Comparison of ENCODE assay signal across 8 cellular contexts in genomic region chr5:111278824-111279504, GRCh38. TPM values are rescaled to one million over a fixed set of nuclear protein-coding genes. Genes with fewer than 3 reads are reported as not detected.
DNase-seq lines count a peak whose midpoint lies in the region; ATAC-seq and TF ChIP-seq lines count a peak whose summit lies in the region.

No MANE protein-coding gene starts in this region.

- DNase-seq in BE2C (peak; percentile 66), RPMI7951 (ENCODE audit: low read depth) (peak; percentile 53), heart right ventricle (peak; percentile 34 to 52), smooth muscle cell of the brain vasculature (ENCODE audit: low read depth, low spot score) (peak; percentile 0), NCI-H1092 (lab: John Stamatoyannopoulos, UW) (no peak)
- peak; percentile 82 for DNase-seq in activated gamma-delta T cell treated with anti-CD3 and anti-CD28 coated beads, Interleukin-2, amount 50 U/mL, for 16 hours (ENCODE audit: low read depth)

- peak; percentile 85 for TF ChIP-seq CTCF in BE2C (IDR thresholded peaks at IDR 0.05; ENCODE audit: low read depth, low read length)
- peak; percentile 48 to 77 (median 67) for TF ChIP-seq CTCF in heart right ventricle (IDR thresholded peaks at IDR 0.05)

- H3K27me3 ChIP-seq in BE2C = no peaks in the 10 kb centered on the region
- H3K27me3 ChIP-seq in heart right ventricle = peaks cover 0 to 5% (median 0%) of the 10 kb centered on the region in 7 donors

- intact Hi-C loops in heart right ventricle (cut with DNase I) = loop anchor here in 7 of 10 donors (2.0 to 5.0 kb wide), 3 partner anchors 117 to 122 kb away; no protein-coding TSS in a partner anchor

- no peak overlapping the region for H3K4me3 ChIP-seq in BE2C (ENCODE audit: low read depth, low read length)
- no peak overlapping the region for H3K4me3 ChIP-seq in heart right ventricle

- WGBS in heart right ventricle, 2 donors = 35 to 38% methylated on average over 12 of the region's 12 CpGs

- H3K36me3 ChIP-seq in BE2C (peaks cover 3% of the 10 kb centered on the region; the same call in 1 of the 2 replicates), heart right ventricle (no peaks in the 10 kb centered on the region)

- H3K9me3 ChIP-seq in BE2C = no peaks in the 10 kb centered on the region
- H3K9me3 ChIP-seq in heart right ventricle = no peaks in the 10 kb centered on the region

- H3K27ac ChIP-seq in heart right ventricle = no peak overlapping the region

- H3K4me1 ChIP-seq in BE2C (peaks cover 18% of the 10 kb centered on the region), heart right ventricle (no peaks in the 10 kb centered on the region)

- ATAC-seq in GM19023 (IDR thresholded peaks at IDR 0.05; ENCODE audit: unreplicated experiment) (peak; percentile 93), HG03135 (IDR thresholded peaks at IDR 0.05; ENCODE audit: unreplicated experiment) (peak; percentile 93), heart right ventricle (peak in 4 of 8 donors; percentile 25 to 59 (median 59))

RNA-seq across cellular contexts. Expression of gene CAMK4, which starts 54.8 kb away (rescaled TPM):
- 88.5 TPM for polyA plus RNA-seq in BE2C (2012; ENCODE audit: insufficient read depth, insufficient read length, low read depth)
- 10.5 and 14.4 TPM in 2 replicates for total RNA-seq in RPMI7951 (2014; rRNA removed; shearing (Covaris generic))
- 1 to 10 TPM in 1 of 10 donors, under 1 TPM in 9; 0.02 to 2.0 (median 0.35) TPM for total RNA-seq in heart right ventricle
- under 1 TPM in 1 of 2 donors, not detected in 1; 0.06 TPM for polyA plus RNA-seq in heart right ventricle
